In the genomic region with DNA sequence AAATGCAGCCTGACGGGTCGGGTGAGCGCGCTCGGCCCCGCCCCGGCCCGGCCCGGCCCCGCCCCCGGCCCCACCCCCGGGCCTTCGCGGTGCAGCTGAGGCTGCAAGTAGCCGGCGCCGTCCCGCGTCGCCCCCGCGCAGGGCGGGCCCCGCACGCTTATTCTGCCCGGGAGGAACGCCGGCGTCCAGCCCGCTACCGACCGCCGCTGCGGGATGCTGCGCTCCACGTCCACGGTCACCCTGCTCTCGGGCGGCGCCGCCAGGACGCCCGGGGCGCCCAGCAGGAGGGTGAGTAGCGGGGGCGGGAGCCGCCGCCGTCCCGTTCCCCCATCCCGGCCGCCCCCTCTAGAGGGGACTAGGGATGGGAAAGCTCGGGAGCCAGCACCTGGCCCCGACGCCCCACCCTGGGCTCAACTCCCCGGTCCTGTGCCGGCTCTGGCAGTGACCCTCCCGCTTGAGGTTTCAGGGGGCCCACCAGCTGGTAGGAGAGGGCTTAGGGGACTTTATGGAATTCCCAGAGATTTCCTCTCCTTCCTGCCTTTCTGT, we compare ENCODE assay signal across 7 cellular contexts. TPM values are rescaled to one million over a fixed set of nuclear protein-coding genes. Genes with fewer than 3 reads are reported as not detected.
DNase-seq lines count a peak whose midpoint lies in the region; ATAC-seq and TF ChIP-seq lines count a peak whose summit lies in the region.

A gene with protein sequence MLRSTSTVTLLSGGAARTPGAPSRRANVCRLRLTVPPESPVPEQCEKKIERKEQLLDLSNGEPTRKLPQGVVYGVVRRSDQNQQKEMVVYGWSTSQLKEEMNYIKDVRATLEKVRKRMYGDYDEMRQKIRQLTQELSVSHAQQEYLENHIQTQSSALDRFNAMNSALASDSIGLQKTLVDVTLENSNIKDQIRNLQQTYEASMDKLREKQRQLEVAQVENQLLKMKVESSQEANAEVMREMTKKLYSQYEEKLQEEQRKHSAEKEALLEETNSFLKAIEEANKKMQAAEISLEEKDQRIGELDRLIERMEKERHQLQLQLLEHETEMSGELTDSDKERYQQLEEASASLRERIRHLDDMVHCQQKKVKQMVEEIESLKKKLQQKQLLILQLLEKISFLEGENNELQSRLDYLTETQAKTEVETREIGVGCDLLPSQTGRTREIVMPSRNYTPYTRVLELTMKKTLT (plus strand): TSS at position 83 of the 546 bp plus-strand sequence. CDS start 131 bp downstream, at position 214.

- H3K9me3 ChIP-seq in HEK293 (ENCODE audit: control insufficient read depth, insufficient read depth, low read depth, low read length): no peaks in the 10 kb centered on the region

- TF ChIP-seq CTCF in HEK293 (tag by site-specific recombination; IDR thresholded peaks at IDR 0.05) (no peak), WTC11 (IDR thresholded peaks at IDR 0.05) (no peak), lower leg skin (IDR thresholded peaks at IDR 0.05) (no peak)

- no peak for TF ChIP-seq POLR2A in lower leg skin (IDR thresholded peaks at IDR 0.05)

- no peaks in the 10 kb centered on the region for H3K4me1 ChIP-seq in HEK293 (ENCODE audit: control insufficient read depth, insufficient read depth, low read length)

- CTCF ChIA-PET in HEK293 (lab: Yijun Ruan, JAX) (no interaction called here), WTC11 (lab: Charles Lee) (interaction anchor here (0.7 to 2.4 kb wide), 7 partner anchors 11 to 140 kb away, joined by 3 to 7 read pairs (median 5); no protein-coding TSS in a partner anchor)

- H3K36me3 Mint-ChIP-seq in WTC11: no peaks in the 10 kb centered on the region
- peaks cover 8% of the 10 kb centered on the region for H3K36me3 Mint-ChIP-seq in dendritic cell treated with granulocyte-macrophage colony-stimulating factor and Interleukin-4, amounts not matched to agents 40 ng/mL and 50 ng/mL, for 4 days (ENCODE audit: low read depth)

- POLR2A ChIA-PET in HEK293 (lab: Yijun Ruan, JAX): no interaction called here
- POLR2A ChIA-PET in WTC11 (lab: Charles Lee): no interaction called here

- peak within 1 kb of the TSS; percentile 45 for H3K4me3 ChIP-seq in HEK293 (ENCODE audit: low read depth, low read length)
- H3K4me3 ChIP-seq in lower leg skin (ENCODE audit: low read depth, poor library complexity, severe bottlenecking): peak within 1 kb of the TSS; percentile 29

- ATAC-seq in WTC11 (peak; percentile 95), HG03135 (IDR thresholded peaks at IDR 0.05; ENCODE audit: unreplicated experiment) (no peak), GM18867 (IDR thresholded peaks at IDR 0.05; ENCODE audit: unreplicated experiment) (no peak)

- peaks cover 43% of the 10 kb centered on the region for H3K27me3 Mint-ChIP-seq in WTC11 (ENCODE audit: low read depth)
- H3K27me3 Mint-ChIP-seq in dendritic cell treated with granulocyte-macrophage colony-stimulating factor and Interleukin-4, amounts not matched to agents 40 ng/mL and 50 ng/mL, for 4 days: peaks cover 19% of the 10 kb centered on the region

- H3K4me3 Mint-ChIP-seq in WTC11: peak within 1 kb of the TSS; percentile 75
- peak within 1 kb of the TSS; percentile 74 for H3K4me3 Mint-ChIP-seq in dendritic cell treated with granulocyte-macrophage colony-stimulating factor and Interleukin-4, amounts not matched to agents 40 ng/mL and 50 ng/mL, for 4 days

- no peaks in the 10 kb centered on the region for H3K9me3 Mint-ChIP-seq in WTC11
- no peaks in the 10 kb centered on the region for H3K9me3 Mint-ChIP-seq in dendritic cell treated with granulocyte-macrophage colony-stimulating factor and Interleukin-4, amounts not matched to agents 40 ng/mL and 50 ng/mL, for 4 days

- H3K27ac Mint-ChIP-seq in WTC11: no peak within 1 kb of the TSS
- peak within 1 kb of the TSS; percentile 98 for H3K27ac Mint-ChIP-seq in dendritic cell treated with granulocyte-macrophage colony-stimulating factor and Interleukin-4, amounts not matched to agents 40 ng/mL and 50 ng/mL, for 4 days

- no peak within 1 kb of the TSS for H3K27ac ChIP-seq in HEK293 (ENCODE audit: extremely low read depth, low read depth, low read length)

- no peaks in the 10 kb centered on the region for H3K36me3 ChIP-seq in HEK293 (ENCODE audit: control insufficient read depth in 2 of 2, insufficient read depth in 1 of 2, low read length in 2 of 2)

- peaks cover 11% of the 10 kb centered on the region for H3K4me1 Mint-ChIP-seq in WTC11
- peaks cover 80% of the 10 kb centered on the region for H3K4me1 Mint-ChIP-seq in dendritic cell treated with granulocyte-macrophage colony-stimulating factor and Interleukin-4, amounts not matched to agents 40 ng/mL and 50 ng/mL, for 4 days (ENCODE audit: low read depth)

- DNase-seq in WTC11 (ENCODE audit: low spot score): peak; percentile 66
- peak in 1 of 2 donors; percentile 91 for DNase-seq in lower leg skin (ENCODE audit: low spot score in 2 of 2)
- DNase-seq in stimulated activated CD4-positive, alpha-beta T cell treated with anti-CD3 and anti-CD28 coated beads, TNF-alpha, amount 100 ng/mL, for 1 hour (ENCODE audit: low read depth in 3 of 3, low spot score in 1 of 3): peak in 2 of 3 donors; percentile 17 to 50

- 10 to 22% methylated on average over 6 to 7 of the region's 58 CpGs for WGBS in lower leg skin, 2 donors

- intact Hi-C loops in dendritic cell treated with granulocyte-macrophage colony-stimulating factor and Interleukin-4, amounts not matched to agents 40 ng/mL and 50 ng/mL, for 4 days (cut with micrococcal nuclease): no loop called here
- intact Hi-C loops in lower leg skin (cut with DNase I; ENCODE audit: low total_unique reads): no loop called here

TF ChIP-seq in HEK293, 187 proteins besides CTCF, POLR2A, EP300 and RAD21 (continues in another document):
- TF ChIP-seq ZNF677 (tag by site-specific recombination; IDR thresholded peaks at IDR 0.05) (no peak), ZSCAN16 (tag by site-specific recombination; IDR thresholded peaks at IDR 0.05) (no peak), GLIS2 (tag by site-specific recombination; IDR thresholded peaks at IDR 0.05) (peak; percentile 57), ZNF433 (tag by site-specific recombination; IDR thresholded peaks at IDR 0.05; ENCODE audit: low read depth) (no peak), ZNF16 (tag by site-specific recombination; IDR thresholded peaks at IDR 0.05; ENCODE audit: low read depth) (no peak)
- TF ChIP-seq, protein P1, sequence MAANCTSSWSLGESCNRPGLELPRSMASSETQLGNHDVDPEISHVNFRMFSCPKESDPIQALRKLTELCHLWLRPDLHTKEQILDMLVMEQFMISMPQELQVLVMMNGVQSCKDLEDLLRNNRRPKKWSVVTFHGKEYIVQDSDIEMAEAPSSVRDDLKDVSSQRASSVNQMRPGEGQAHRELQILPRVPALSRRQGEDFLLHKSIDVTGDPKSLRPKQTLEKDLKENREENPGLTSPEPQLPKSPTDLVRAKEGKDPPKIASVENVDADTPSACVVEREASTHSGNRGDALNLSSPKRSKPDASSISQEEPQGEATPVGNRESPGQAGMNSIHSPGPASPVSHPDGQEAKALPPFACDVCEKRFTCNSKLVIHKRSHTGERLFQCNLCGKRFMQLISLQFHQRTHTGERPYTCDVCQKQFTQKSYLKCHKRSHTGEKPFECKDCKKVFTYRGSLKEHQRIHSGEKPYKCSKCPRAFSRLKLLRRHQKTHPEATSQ (tag by site-specific recombination; IDR thresholded peaks at IDR 0.05): no peak
- TF ChIP-seq, protein P2, sequence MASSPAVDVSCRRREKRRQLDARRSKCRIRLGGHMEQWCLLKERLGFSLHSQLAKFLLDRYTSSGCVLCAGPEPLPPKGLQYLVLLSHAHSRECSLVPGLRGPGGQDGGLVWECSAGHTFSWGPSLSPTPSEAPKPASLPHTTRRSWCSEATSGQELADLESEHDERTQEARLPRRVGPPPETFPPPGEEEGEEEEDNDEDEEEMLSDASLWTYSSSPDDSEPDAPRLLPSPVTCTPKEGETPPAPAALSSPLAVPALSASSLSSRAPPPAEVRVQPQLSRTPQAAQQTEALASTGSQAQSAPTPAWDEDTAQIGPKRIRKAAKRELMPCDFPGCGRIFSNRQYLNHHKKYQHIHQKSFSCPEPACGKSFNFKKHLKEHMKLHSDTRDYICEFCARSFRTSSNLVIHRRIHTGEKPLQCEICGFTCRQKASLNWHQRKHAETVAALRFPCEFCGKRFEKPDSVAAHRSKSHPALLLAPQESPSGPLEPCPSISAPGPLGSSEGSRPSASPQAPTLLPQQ (tag by site-specific recombination; IDR thresholded peaks at IDR 0.05): peak; percentile 54

TF ChIP-seq in WTC11, 78 proteins besides CTCF, POLR2A, EP300 and RAD21 (continues in another document):
- TF ChIP-seq NR1H2 (CRISPR knock-in tag; IDR thresholded peaks at IDR 0.05) (no peak), MXD4 (CRISPR knock-in tag; IDR thresholded peaks at IDR 0.05; ENCODE audit: borderline replicate concordance) (no peak), FOXK1 (CRISPR knock-in tag; IDR thresholded peaks at IDR 0.05) (0 out of 2 replicates have a peak, but pooled peaks have one; percentile 22), ZNF423 (CRISPR knock-in tag; IDR thresholded peaks at IDR 0.05) (peak; percentile 59), FOXP1 (CRISPR knock-in tag; IDR thresholded peaks at IDR 0.05; ENCODE audit: borderline replicate concordance) (no peak)
- TF ChIP-seq, protein P3, sequence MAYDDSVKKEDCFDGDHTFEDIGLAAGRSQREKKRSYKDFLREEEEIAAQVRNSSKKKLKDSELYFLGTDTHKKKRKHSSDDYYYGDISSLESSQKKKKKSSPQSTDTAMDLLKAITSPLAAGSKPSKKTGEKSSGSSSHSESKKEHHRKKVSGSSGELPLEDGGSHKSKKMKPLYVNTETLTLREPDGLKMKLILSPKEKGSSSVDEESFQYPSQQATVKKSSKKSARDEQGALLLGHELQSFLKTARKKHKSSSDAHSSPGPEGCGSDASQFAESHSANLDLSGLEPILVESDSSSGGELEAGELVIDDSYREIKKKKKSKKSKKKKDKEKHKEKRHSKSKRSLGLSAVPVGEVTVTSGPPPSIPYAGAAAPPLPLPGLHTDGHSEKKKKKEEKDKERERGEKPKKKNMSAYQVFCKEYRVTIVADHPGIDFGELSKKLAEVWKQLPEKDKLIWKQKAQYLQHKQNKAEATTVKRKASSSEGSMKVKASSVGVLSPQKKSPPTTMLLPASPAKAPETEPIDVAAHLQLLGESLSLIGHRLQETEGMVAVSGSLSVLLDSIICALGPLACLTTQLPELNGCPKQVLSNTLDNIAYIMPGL (CRISPR knock-in tag; IDR thresholded peaks at IDR 0.05): no peak
- TF ChIP-seq, protein P4, sequence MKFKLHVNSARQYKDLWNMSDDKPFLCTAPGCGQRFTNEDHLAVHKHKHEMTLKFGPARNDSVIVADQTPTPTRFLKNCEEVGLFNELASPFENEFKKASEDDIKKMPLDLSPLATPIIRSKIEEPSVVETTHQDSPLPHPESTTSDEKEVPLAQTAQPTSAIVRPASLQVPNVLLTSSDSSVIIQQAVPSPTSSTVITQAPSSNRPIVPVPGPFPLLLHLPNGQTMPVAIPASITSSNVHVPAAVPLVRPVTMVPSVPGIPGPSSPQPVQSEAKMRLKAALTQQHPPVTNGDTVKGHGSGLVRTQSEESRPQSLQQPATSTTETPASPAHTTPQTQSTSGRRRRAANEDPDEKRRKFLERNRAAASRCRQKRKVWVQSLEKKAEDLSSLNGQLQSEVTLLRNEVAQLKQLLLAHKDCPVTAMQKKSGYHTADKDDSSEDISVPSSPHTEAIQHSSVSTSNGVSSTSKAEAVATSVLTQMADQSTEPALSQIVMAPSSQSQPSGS (CRISPR knock-in tag; IDR thresholded peaks at IDR 0.05; ENCODE audit: borderline replicate concordance, low read depth): no peak

RNA-seq across cellular contexts. Expression of the gene that starts here (rescaled TPM):
- total RNA-seq in WTC11 (2021) (0.60 to 0.73 TPM (median 0.68 TPM) in 3 replicates), lower leg skin (10 to 100 TPM in 3 of 4 donors, 1 to 10 TPM in 1; 7.7 to 21.4 (median 19.4) TPM)

Comparison
In these comparisons a context has a peak if more than half of its experiments do, and no peak if none do; other contexts are left out.
1. Peak in DNase-seq and ATAC-seq in WTC11; RNA of the gene not detected or under 1 TPM.